Comparison of ENCODE assay signal across 1 cellular context in genomic region chr7:77182261-77182660, GRCh38.
TF ChIP-seq lines count a peak whose summit lies in the region.

No MANE protein-coding gene starts in this region.

TF ChIP-seq in HepG2, 621 proteins besides CTCF, POLR2A, EP300 and RAD21:
- TF ChIP-seq, protein P1, sequence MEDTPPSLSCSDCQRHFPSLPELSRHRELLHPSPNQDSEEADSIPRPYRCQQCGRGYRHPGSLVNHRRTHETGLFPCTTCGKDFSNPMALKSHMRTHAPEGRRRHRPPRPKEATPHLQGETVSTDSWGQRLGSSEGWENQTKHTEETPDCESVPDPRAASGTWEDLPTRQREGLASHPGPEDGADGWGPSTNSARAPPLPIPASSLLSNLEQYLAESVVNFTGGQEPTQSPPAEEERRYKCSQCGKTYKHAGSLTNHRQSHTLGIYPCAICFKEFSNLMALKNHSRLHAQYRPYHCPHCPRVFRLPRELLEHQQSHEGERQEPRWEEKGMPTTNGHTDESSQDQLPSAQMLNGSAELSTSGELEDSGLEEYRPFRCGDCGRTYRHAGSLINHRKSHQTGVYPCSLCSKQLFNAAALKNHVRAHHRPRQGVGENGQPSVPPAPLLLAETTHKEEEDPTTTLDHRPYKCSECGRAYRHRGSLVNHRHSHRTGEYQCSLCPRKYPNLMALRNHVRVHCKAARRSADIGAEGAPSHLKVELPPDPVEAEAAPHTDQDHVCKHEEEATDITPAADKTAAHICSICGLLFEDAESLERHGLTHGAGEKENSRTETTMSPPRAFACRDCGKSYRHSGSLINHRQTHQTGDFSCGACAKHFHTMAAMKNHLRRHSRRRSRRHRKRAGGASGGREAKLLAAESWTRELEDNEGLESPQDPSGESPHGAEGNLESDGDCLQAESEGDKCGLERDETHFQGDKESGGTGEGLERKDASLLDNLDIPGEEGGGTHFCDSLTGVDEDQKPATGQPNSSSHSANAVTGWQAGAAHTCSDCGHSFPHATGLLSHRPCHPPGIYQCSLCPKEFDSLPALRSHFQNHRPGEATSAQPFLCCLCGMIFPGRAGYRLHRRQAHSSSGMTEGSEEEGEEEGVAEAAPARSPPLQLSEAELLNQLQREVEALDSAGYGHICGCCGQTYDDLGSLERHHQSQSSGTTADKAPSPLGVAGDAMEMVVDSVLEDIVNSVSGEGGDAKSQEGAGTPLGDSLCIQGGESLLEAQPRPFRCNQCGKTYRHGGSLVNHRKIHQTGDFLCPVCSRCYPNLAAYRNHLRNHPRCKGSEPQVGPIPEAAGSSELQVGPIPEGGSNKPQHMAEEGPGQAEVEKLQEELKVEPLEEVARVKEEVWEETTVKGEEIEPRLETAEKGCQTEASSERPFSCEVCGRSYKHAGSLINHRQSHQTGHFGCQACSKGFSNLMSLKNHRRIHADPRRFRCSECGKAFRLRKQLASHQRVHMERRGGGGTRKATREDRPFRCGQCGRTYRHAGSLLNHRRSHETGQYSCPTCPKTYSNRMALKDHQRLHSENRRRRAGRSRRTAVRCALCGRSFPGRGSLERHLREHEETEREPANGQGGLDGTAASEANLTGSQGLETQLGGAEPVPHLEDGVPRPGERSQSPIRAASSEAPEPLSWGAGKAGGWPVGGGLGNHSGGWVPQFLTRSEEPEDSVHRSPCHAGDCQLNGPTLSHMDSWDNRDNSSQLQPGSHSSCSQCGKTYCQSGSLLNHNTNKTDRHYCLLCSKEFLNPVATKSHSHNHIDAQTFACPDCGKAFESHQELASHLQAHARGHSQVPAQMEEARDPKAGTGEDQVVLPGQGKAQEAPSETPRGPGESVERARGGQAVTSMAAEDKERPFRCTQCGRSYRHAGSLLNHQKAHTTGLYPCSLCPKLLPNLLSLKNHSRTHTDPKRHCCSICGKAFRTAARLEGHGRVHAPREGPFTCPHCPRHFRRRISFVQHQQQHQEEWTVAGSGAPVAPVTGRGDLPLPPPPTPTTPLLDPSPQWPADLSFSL (CRISPR knock-in tag; IDR thresholded peaks at IDR 0.05): no peak
- no peak for TF ChIP-seq NFKBIZ (CRISPR knock-in tag; IDR thresholded peaks at IDR 0.05)
- no peak for TF ChIP-seq YEATS4 (CRISPR knock-in tag; IDR thresholded peaks at IDR 0.05; ENCODE audit: borderline replicate concordance)
- TF ChIP-seq HDAC6 (IDR thresholded peaks at IDR 0.05; ENCODE audit: low read depth, low read length): no peak
- TF ChIP-seq SMAD3 (CRISPR knock-in tag; IDR thresholded peaks at IDR 0.05): no peak
- no peak for TF ChIP-seq ZFP36L2 (CRISPR knock-in tag; IDR thresholded peaks at IDR 0.05)
- no peak for TF ChIP-seq ZNF225 (CRISPR knock-in tag; IDR thresholded peaks at IDR 0.05)
